ENCODE assay signal across 8 cellular contexts in the genomic region with DNA sequence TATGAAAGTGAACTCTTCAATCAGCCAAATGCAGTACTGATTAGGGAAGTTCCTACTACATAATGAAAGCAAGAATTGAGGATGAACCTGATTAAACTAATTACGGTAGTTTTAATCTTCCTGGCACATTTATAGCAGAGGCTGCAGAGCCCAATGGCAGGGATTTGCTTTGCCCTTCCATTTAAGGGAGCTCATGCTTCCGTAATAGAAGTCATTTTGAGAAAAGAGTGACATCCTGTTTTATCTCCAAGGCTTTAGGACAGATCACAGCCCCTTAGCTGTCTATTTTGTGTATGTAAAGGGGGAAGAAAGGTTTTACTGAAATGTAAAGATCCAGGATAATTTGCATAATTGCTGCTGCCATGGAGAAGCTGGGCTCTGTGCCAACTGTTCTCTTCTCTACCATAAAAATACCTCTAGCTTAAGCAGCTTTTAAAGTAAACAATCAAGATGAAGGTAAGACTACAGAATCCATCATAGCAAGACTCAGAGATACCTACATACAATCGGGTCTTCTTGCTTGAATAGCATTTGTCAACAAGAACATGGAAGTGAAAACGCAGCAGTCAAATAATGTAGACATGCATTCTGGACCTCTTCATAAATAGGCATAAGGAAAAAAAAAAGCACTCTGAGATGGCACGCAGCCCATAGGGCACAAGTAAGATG.
A peak's percentile ranks its signal among the peaks of the same experiment; 100 is the strongest.
DNase-seq lines count a peak whose midpoint lies in the region; ATAC-seq, FAIRE-seq and TF ChIP-seq lines count a peak whose summit lies in the region.

No MANE protein-coding gene starts in this region.

- peaks cover 93% of the 10 kb centered on the region for H3K79me2 ChIP-seq in MM.1S (ENCODE audit: low read length)

- H3K9ac ChIP-seq in MM.1S (ENCODE audit: low read length) (no peak overlapping the region), iPS-18a (ENCODE audit: low read length) (no peak overlapping the region)

- peak overlapping the region; percentile 3; the same call in 1 of the 2 replicates for H3K4me2 ChIP-seq in MM.1S (ENCODE audit: low read depth, low read length)

- no peak for ATAC-seq in HG02970 (IDR thresholded peaks at IDR 0.05; ENCODE audit: low FRiP score, unreplicated experiment)

- H3K36me3 ChIP-seq in MM.1S (replicated peaks; ENCODE audit: insufficient read depth, low read length): no peaks in the 10 kb centered on the region; the same call in 1 of the 2 replicates
- no peaks in the 10 kb centered on the region for H3K36me3 ChIP-seq in iPS-18a (ENCODE audit: control insufficient read depth, low read depth, low read length)

- H3K9me3 ChIP-seq in MM.1S (replicated peaks; ENCODE audit: insufficient read depth, low read length): no peaks in the 10 kb centered on the region
- H3K9me3 ChIP-seq in iPS-18a (ENCODE audit: control insufficient read depth, low read depth, low read length): no peaks in the 10 kb centered on the region

- no peak overlapping the region for H3K27ac ChIP-seq in MM.1S (ENCODE audit: low read length)
- H3K27ac ChIP-seq in iPS-18a (ENCODE audit: low read length): no peak overlapping the region

- peaks cover 9% of the 10 kb centered on the region for H3K4me1 ChIP-seq in MM.1S (ENCODE audit: low read length)
- peaks cover 12% of the 10 kb centered on the region for H3K4me1 ChIP-seq in iPS-18a (ENCODE audit: control insufficient read depth, low read depth, low read length)

- H3K4me3 ChIP-seq in MM.1S (ENCODE audit: low read length) (no peak overlapping the region), iPS-18a (ENCODE audit: low read length) (peak overlapping the region; percentile 1)

- no peaks in the 10 kb centered on the region for H3K27me3 ChIP-seq in MM.1S (replicated peaks; ENCODE audit: insufficient read depth, low read length)
- no peaks in the 10 kb centered on the region for H3K27me3 ChIP-seq in iPS-18a (ENCODE audit: control insufficient read depth, insufficient read depth, low read length)

- no peak overlapping the region for H2AFZ ChIP-seq in MM.1S (ENCODE audit: low read length)

- peak; percentile 33 for DNase-seq in GM13976 (ENCODE audit: low spot score)
- DNase-seq in MM.1S: peak; percentile 55
- peak; percentile 53 for DNase-seq in SHP77 treated with DMSO at 0.1 percent for 48 hours (lab: John Stamatoyannopoulos, UW)
- DNase-seq in activated CD4-positive, CD25-positive, alpha-beta regulatory T cell (lab: John Stamatoyannopoulos, UW): no peak
- no peak for DNase-seq in frontal cortex (ENCODE audit: low spot score in 2 of 2)
- DNase-seq in hepatic stellate cell (ENCODE audit: low spot score): no peak

- no peak for FAIRE-seq in frontal cortex (lab: Jason Lieb, UNC)

- TF ChIP-seq CTCF in GM13976 (IDR thresholded peaks at IDR 0.05; ENCODE audit: borderline replicate concordance, control extremely low read depth, extremely low read depth, insufficient read depth, missing control alignments): no peak
- no peak for TF ChIP-seq CTCF in MM.1S (IDR thresholded peaks at IDR 0.05; ENCODE audit: low read length)

- no peaks in the 10 kb centered on the region for H3F3A ChIP-seq in MM.1S (ENCODE audit: insufficient read depth, low read length)

- no peaks in the 10 kb centered on the region for H3K9me2 ChIP-seq in MM.1S (replicated peaks; ENCODE audit: insufficient read depth, low read length)

- H4K20me1 ChIP-seq in MM.1S (ENCODE audit: insufficient read depth, low read length): peaks cover 24% of the 10 kb centered on the region

- in situ Hi-C loops in GM13976 (cut with MboI; ENCODE audit: low sequenced_read_pairs, unreplicated experiment): no loop called here

Comparison
In these comparisons a context has a peak if more than half of its experiments do, and no peak if none do; other contexts are left out.
1. DNase-seq: peak in GM13976 (single experiment), MM.1S (single experiment) and SHP77 treated with DMSO at 0.1 percent for 48 hours (single experiment); none in activated CD4-positive, CD25-positive, alpha-beta regulatory T cell (0 of 4), frontal cortex (0 of 2) and hepatic stellate cell (single experiment).